8 cellular contexts compared by ENCODE assay signal in the genomic region with DNA sequence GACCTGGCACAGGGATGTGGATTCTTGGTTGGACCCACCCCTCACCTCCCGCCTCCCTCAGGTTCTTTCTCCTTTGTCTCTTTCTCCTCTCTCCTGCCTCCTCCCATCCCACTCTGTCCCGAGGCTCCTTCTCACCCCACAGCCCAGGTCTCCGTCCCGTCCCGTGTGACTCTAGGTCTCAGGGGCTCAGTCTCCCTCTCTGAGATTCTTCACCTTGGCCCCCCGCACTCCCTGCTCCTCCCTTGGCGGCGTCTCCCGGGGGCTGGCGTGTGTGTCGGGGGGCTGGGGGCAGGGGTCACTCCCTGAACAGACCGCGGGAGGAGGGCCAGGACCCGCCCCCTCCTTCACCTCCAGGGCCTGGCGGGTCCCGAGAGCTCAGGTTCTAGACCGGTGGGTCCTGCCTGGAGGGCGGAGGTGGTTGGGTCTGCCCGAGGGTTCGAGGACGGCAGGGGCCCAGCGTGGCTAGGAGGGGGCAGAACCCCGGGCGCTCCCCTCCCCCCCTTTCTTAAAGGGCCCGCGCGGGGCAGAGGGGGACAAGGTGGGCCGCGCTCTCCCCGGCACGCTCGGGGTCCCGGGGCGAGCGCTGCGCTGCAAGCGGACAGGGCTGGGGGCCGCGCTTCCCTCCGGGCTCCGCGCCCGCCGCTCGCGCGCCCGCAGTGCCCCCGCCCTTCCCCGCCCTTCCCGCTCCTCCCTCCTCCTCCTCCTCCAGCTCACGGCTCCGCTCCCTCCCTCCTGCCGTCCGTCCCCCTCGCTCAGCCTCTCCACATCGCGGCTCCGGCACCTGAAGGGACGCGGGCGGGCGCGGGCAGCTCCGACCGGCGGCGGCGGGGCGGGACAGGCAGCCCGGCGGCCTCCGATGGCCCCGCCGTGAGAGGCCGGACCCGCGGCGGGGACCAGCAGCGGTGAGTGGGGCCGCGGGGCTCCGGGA. TPM values are rescaled to one million over a fixed set of nuclear protein-coding genes. Genes with fewer than 3 reads are reported as not detected.
A peak's percentile ranks its signal among the peaks of the same experiment; 100 is the strongest.
DNase-seq lines count a peak whose midpoint lies in the region; ATAC-seq, FAIRE-seq and TF ChIP-seq lines count a peak whose summit lies in the region.

A gene (plus strand): TSS at position 735 of the 928 bp plus-strand sequence. CDS start 13,633 bp downstream, outside the sequence.

- no peaks in the 10 kb centered on the region; the same call in 1 of the 2 replicates for H4K20me1 ChIP-seq in GM12878 (ENCODE audit: control insufficient read depth, insufficient read depth)
- no peaks in the 10 kb centered on the region for H4K20me1 ChIP-seq in HepG2 (ENCODE audit: insufficient read depth, low read length)

- H3K36me3 ChIP-seq in MG63: no peaks in the 10 kb centered on the region
- no peaks in the 10 kb centered on the region for H3K36me3 ChIP-seq in GM12878 (ENCODE audit: control insufficient read depth in 2 of 2, insufficient read depth in 2 of 2, low read length in 1 of 2)
- H3K36me3 ChIP-seq in HepG2 (replicated peaks in 1 of 2; ENCODE audit: control insufficient read depth in 1 of 2, insufficient read depth in 2 of 2, low read length in 2 of 2): no peaks in the 10 kb centered on the region
- no peaks in the 10 kb centered on the region for H3K36me3 ChIP-seq in transverse colon

- SMC1A ChIA-PET in GM12878 (lab: Charles Lee; ENCODE audit: uncharacterized antibody, unreplicated experiment): no interaction called here

- 14% methylated on average over 22 of the region's 83 CpGs for WGBS in GM12878 (ENCODE audit: insufficient coverage, insufficient replicate concordance, low lambda C conversion rate, missing lambda C conversion rate)
- 23% methylated on average over 14 of the region's 83 CpGs for WGBS in HepG2 (ENCODE audit: low lambda C conversion rate)
- WGBS in transverse colon (ENCODE audit: low coverage in 1 of 2), 2 donors: 7 to 39% methylated on average over 2 to 32 of the region's 83 CpGs

- ATAC-seq in GM12878: no peak
- ATAC-seq in HepG2: no peak

- TF ChIP-seq POLR2A in GM12878 (IDR thresholded peaks at IDR 0.05; ENCODE audit: low read depth, low read length) (no peak), HepG2 (IDR thresholded peaks at IDR 0.05; ENCODE audit: insufficient read depth in 1 of 2, low read depth in 2 of 2, low read length in 2 of 2) (no peak), transverse colon (IDR thresholded peaks at IDR 0.05) (no peak), GM12892 (IDR thresholded peaks at IDR 0.05; ENCODE audit: low read depth, low read length) (no peak)

- CTCF ChIA-PET in GM12878 (lab: Yijun Ruan, JAX): interaction anchor here (1.0 kb wide), 1 partner anchor 8 kb away, joined by 5 read pairs; no protein-coding TSS in a partner anchor
- CTCF ChIA-PET in HepG2 (lab: Yijun Ruan, JAX; ENCODE audit: low intra/inter-chr PET ratio, low total read pairs): no interaction called here

- RAD21 ChIA-PET in GM12878 (lab: Charles Lee; ENCODE audit: unreplicated experiment): no interaction called here

- H3K9me3 ChIP-seq in MG63 (no peaks in the 10 kb centered on the region; the same call in 1 of the 2 replicates), GM12878 (replicated peaks; ENCODE audit: control insufficient read depth, insufficient read depth, low read length) (no peaks in the 10 kb centered on the region), HepG2 (ENCODE audit: low read length) (no peaks in the 10 kb centered on the region), transverse colon (no peaks in the 10 kb centered on the region)

- no TSS peak for BruUV-seq in GM12878 (replicated peaks; lab: Mats Ljungman, UMichigan)
- BruUV-seq in HepG2 (replicated peaks; lab: Mats Ljungman, UMichigan): no TSS peak

- H2AFZ ChIP-seq in GM12878 (ENCODE audit: control insufficient read depth, low read depth, low read length) (no peak within 1 kb of the TSS), HepG2 (ENCODE audit: low read length) (no peak within 1 kb of the TSS)

- in situ Hi-C loops in GM12878 (cut with MboI) (no loop called here), HepG2 (cut with HindIII; ENCODE audit: extremely low pct_ligation_motif_present, low pct_unique_long_range_greater_than_20kb) (no loop called here), transverse colon (cut with MboI; ENCODE audit: low pct_ligation_motif_present in 1 of 4, low pct_unique_long_range_greater_than_20kb in 1 of 4, low sequenced_read_pairs in 3 of 4) (loop anchor here in 3 of 4 donors (25.0 kb wide), 1 partner anchor 367 kb away; no protein-coding TSS in a partner anchor)

- TF ChIP-seq CTCF in GM12878 (IDR thresholded peaks at IDR 0.05 in 2 of 3, conservative IDR thresholded peaks at IDR 0.05 in 1 of 3; ENCODE audit: control insufficient read depth in 2 of 3, extremely low read depth in 1 of 3, insufficient read depth in 1 of 3, low read depth in 3 of 3, low read length in 3 of 3): no peak
- TF ChIP-seq CTCF in HepG2 (CRISPR knock-in tag; IDR thresholded peaks at IDR 0.05): no peak
- no peak for TF ChIP-seq CTCF in transverse colon (IDR thresholded peaks at IDR 0.05)

- H3K4me3 ChIP-seq in MG63 (peak within 1 kb of the TSS; percentile 35), GM12878 (no peak within 1 kb of the TSS), HepG2 (replicated peaks in 1 of 3; ENCODE audit: insufficient read depth in 1 of 3, low read depth in 2 of 3, low read length in 3 of 3) (peak within 1 kb of the TSS in 1 of 3 experiments; percentile 33; a peak in 1 of 6 replicates), transverse colon (peak within 1 kb of the TSS; percentile 20 to 47 (median 31))

- H3K4me2 ChIP-seq in GM12878 (ENCODE audit: control insufficient read depth, insufficient read depth): peak within 1 kb of the TSS; percentile 25; the same call in 1 of the 2 replicates
- peak within 1 kb of the TSS; percentile 23; the same call in 1 of the 2 replicates for H3K4me2 ChIP-seq in HepG2 (ENCODE audit: low read depth, low read length)

- no peak for TF ChIP-seq RAD21 in GM12878 (IDR thresholded peaks at IDR 0.05; ENCODE audit: insufficient read depth, low read depth, low read length)
- no peak for TF ChIP-seq RAD21 in HepG2 (CRISPR knock-in tag; IDR thresholded peaks at IDR 0.05)

- H3K4me1 ChIP-seq in GM12878 (ENCODE audit: control insufficient read depth, insufficient read depth, low read length) (no peaks in the 10 kb centered on the region), HepG2 (ENCODE audit: insufficient read depth, low read length) (no peaks in the 10 kb centered on the region; the same call in 1 of the 2 replicates), transverse colon (peaks cover 0 to 11% (median 8%) of the 10 kb centered on the region in 4 donors)

- intact Hi-C loops in GM12878 (cut with micrococcal nuclease; ENCODE audit: unreplicated experiment) (loop anchor here (1.0 kb wide), 1 partner anchor 24 kb away; no protein-coding TSS in a partner anchor), HepG2 (cut with micrococcal nuclease; ENCODE audit: unreplicated experiment) (no loop called here), transverse colon (cut with DNase I; ENCODE audit: low total_unique reads) (no loop called here)

- peaks cover 47% of the 10 kb centered on the region for H3K27me3 ChIP-seq in MG63
- H3K27me3 ChIP-seq in GM12878 (replicated peaks in 1 of 2; ENCODE audit: control insufficient read depth in 2 of 2, insufficient read depth in 2 of 2, low read length in 1 of 2): peaks cover 18 to 19% of the 10 kb centered on the region in 2 experiments
- peaks cover 12 to 59% of the 10 kb centered on the region in 2 experiments for H3K27me3 ChIP-seq in HepG2 (ENCODE audit: control insufficient read depth in 1 of 2, insufficient read depth in 2 of 2, low read length in 2 of 2)
- peaks cover 73% of the 10 kb centered on the region for H3K27me3 ChIP-seq in transverse colon

- no peak for TF ChIP-seq EP300 in GM12878 (IDR thresholded peaks at IDR 0.05; ENCODE audit: borderline replicate concordance in 1 of 2, control insufficient read depth in 1 of 2, low read depth in 2 of 2, low read length in 2 of 2)
- no peak for TF ChIP-seq EP300 in HepG2 (IDR thresholded peaks at IDR 0.05; ENCODE audit: low read depth in 2 of 2, low read length in 2 of 2)
- TF ChIP-seq EP300 in HepG2 (CRISPR knock-in tag; IDR thresholded peaks at IDR 0.05; ENCODE audit: borderline replicate concordance): no peak
- no peak for TF ChIP-seq EP300 in transverse colon (IDR thresholded peaks at IDR 0.05; ENCODE audit: low read depth)

- H3K79me2 ChIP-seq in GM12878 (ENCODE audit: control insufficient read depth, insufficient read depth, low read length): no peaks in the 10 kb centered on the region
- no peaks in the 10 kb centered on the region for H3K79me2 ChIP-seq in HepG2 (ENCODE audit: insufficient read depth, low read length)

- DNase-seq in COR-L47 (lab: John Stamatoyannopoulos, UW): peak; percentile 45
- peak; percentile 66 for DNase-seq in MG63
- no peak for DNase-seq in GM12878 (ENCODE audit: low read depth, low spot score)
- no peak for DNase-seq in HepG2 (ENCODE audit: low spot score)
- no peak for DNase-seq in transverse colon
- DNase-seq in HK-2 (ENCODE audit: unreplicated experiment): no peak
- no peak for DNase-seq in GM12892 (ENCODE audit: insufficient read length)
- DNase-seq in middle frontal gyrus (ENCODE audit: extremely low spot score, low spot score): no peak

- H3K27ac ChIP-seq in GM12878 (ENCODE audit: control insufficient read depth, insufficient read depth) (no peak within 1 kb of the TSS), HepG2 (ENCODE audit: extremely low read length, insufficient read depth, low read length) (no peak within 1 kb of the TSS), transverse colon (no peak within 1 kb of the TSS)

- no peak within 1 kb of the TSS for H3K9ac ChIP-seq in GM12878 (ENCODE audit: control insufficient read depth, insufficient read depth, low read length)
- H3K9ac ChIP-seq in HepG2 (ENCODE audit: insufficient read depth, low read depth, low read length): no peak within 1 kb of the TSS

- POLR2A ChIA-PET in GM12878 (lab: Charles Lee): no interaction called here
- POLR2A ChIA-PET in HepG2 (lab: Yijun Ruan, JAX): no interaction called here

- FAIRE-seq in GM12878 (lab: Jason Lieb, UNC): no peak
- FAIRE-seq in HepG2 (lab: Jason Lieb, UNC): no peak
- no peak for FAIRE-seq in GM12892 (lab: Jason Lieb, UNC)

RNA-seq across cellular contexts. Expression of the gene that starts here (rescaled TPM):
- total RNA-seq in MG63 (2014; rRNA removed; shearing (Covaris generic); ENCODE audit: low replicate concordance): 0.16 TPM in 1 of 2 replicates, not detected in the other
- 0.12 and 0.23 TPM in 2 replicates for total RNA-seq in GM12878 (2013; cell fraction: nucleolus; rRNA removed)
- 0.11 TPM in 1 of 2 replicates, not detected in the other for total RNA-seq in GM12878 (2014; rRNA removed)
- not detected in 2 replicates for total RNA-seq in GM12878 (2014; rRNA removed; fragmentation: Illumina TruSeq; extraction: Trizol)
- not detected in 2 replicates for total RNA-seq in GM12878 (2021)
- polyA plus RNA-seq in GM12878 (2011; ENCODE audit: low read depth): 0.05 TPM
- 0.04 and 0.07 TPM in 2 replicates for polyA plus RNA-seq in GM12878 (2011; rRNA removed)
- 0.04 and 0.07 TPM in 2 replicates for polyA plus RNA-seq in GM12878 (2011; cell fraction: cytosol; rRNA removed)
- 0.28 and 0.40 TPM in 2 replicates for polyA plus RNA-seq in GM12878 (2011; cell fraction: nucleus; rRNA removed)
- polyA plus RNA-seq in GM12878 (2012): 0.04 and 0.15 TPM in 2 replicates
- polyA plus RNA-seq in GM12878 (2014; fragmentation: Illumina TruSeq; extraction: Trizol): 0.03 and 0.05 TPM in 2 replicates
- under 1 TPM in 1 of 2 experiments, not detected in 1; 0.02 TPM for polyA plus RNA-seq in GM12878 (2014; fragmentation: Nextera tagmentation; extraction: Ambion mirVana)
- polyA plus RNA-seq in GM12878 (2014; rRNA removed): 0.03 TPM in 1 of 2 replicates, not detected in the other
- under 1 TPM in 1 of 2 experiments, not detected in 1; 0.14 TPM for polyA plus RNA-seq in GM12878 (2016; fragmentation: Nextera tagmentation; extraction: Ambion mirVana)
- 0.10 TPM in 1 of 2 replicates, not detected in the other for polyA minus RNA-seq in GM12878 (2011; rRNA and poly(A)+ RNA removed)
- not detected in 2 replicates for polyA minus RNA-seq in GM12878 (2011; cell fraction: cytosol; rRNA and poly(A)+ RNA removed)
- not detected in 2 replicates for polyA minus RNA-seq in GM12878 (2011; cell fraction: nucleus; rRNA and poly(A)+ RNA removed)
- not detected in 2 replicates for total RNA-seq in HepG2 (2016; rRNA removed; fragmentation: Illumina TruSeq; extraction: Trizol)
- not detected in 2 replicates for total RNA-seq in HepG2 (2016; cell fraction: cytosol; rRNA removed; fragmentation: Illumina TruSeq; extraction: Trizol; ENCODE audit: low read depth)
- not detected in 2 replicates for total RNA-seq in HepG2 (2016; cell fraction: insoluble cytoplasmic fraction; rRNA removed; fragmentation: Illumina TruSeq; extraction: Trizol)
- not detected in 2 replicates for total RNA-seq in HepG2 (2016; cell fraction: membrane; rRNA removed; fragmentation: Illumina TruSeq; extraction: Trizol)
- 0.09 TPM in 1 of 2 replicates, not detected in the other for total RNA-seq in HepG2 (2016; cell fraction: nucleus; rRNA removed; fragmentation: Illumina TruSeq; extraction: Trizol)
- 0.07 and 0.13 TPM in 2 replicates for polyA plus RNA-seq in HepG2 (2011; rRNA removed)
- 0.04 and 0.06 TPM in 2 replicates for polyA plus RNA-seq in HepG2 (2011; cell fraction: cytosol; rRNA removed)
- 0.16 and 0.32 TPM in 2 replicates for polyA plus RNA-seq in HepG2 (2011; cell fraction: nucleus; rRNA removed)
- polyA plus RNA-seq in HepG2 (2012): 0.07 and 0.13 TPM in 2 replicates
- not detected in 2 replicates for polyA plus RNA-seq in HepG2 (2016; cell fraction: cytosol; fragmentation: Illumina TruSeq; extraction: Trizol; ENCODE audit: low read depth)
- polyA plus RNA-seq in HepG2 (2016; cell fraction: insoluble cytoplasmic fraction; fragmentation: Illumina TruSeq; extraction: Trizol; ENCODE audit: low read depth): not detected in 2 replicates
- not detected in 2 replicates for polyA plus RNA-seq in HepG2 (2016; cell fraction: membrane; fragmentation: Illumina TruSeq; extraction: Trizol; ENCODE audit: low read depth)
- 0.10 TPM in 1 of 2 replicates, not detected in the other for polyA plus RNA-seq in HepG2 (2016; cell fraction: nucleus; fragmentation: Illumina TruSeq; extraction: Trizol; ENCODE audit: insufficient read depth, low read depth)
- polyA minus RNA-seq in HepG2 (2011; rRNA and poly(A)+ RNA removed; ENCODE audit: low replicate concordance): 0.10 TPM in 1 of 2 replicates, not detected in the other
- not detected in 2 replicates for polyA minus RNA-seq in HepG2 (2011; cell fraction: cytosol; rRNA and poly(A)+ RNA removed)
- 0.12 TPM in 1 of 2 replicates, not detected in the other for polyA minus RNA-seq in HepG2 (2011; cell fraction: nucleus; rRNA and poly(A)+ RNA removed)
- total RNA-seq in transverse colon: under 1 TPM in 1 of 4 donors, not detected in 3; 0.16 TPM
- not detected for polyA plus RNA-seq in GM12892 (2012; ENCODE audit: missing spikeins)

Comparison
In these comparisons a context has a peak if more than half of its experiments do, and no peak if none do; other contexts are left out.
1. Peak in DNase-seq and H3K4me3 ChIP-seq in MG63; RNA of the gene not detected or under 1 TPM.
2. in situ Hi-C loops: an anchor here in transverse colon (25.0 kb wide); none called in GM12878 and HepG2.